Comparison of ENCODE assay signal across 8 cellular contexts in genomic region chr16:53131050-53131362, GRCh38.
DNase-seq lines count a peak whose midpoint lies in the region; TF ChIP-seq lines count a peak whose summit lies in the region.

No MANE protein-coding gene starts in this region.

- no peaks in the 10 kb centered on the region for H3K9me2 ChIP-seq in Loucy (replicated peaks; ENCODE audit: low read depth, low read length)

- no peak overlapping the region for H3K4me2 ChIP-seq in Loucy (ENCODE audit: low read depth, low read length, poor library complexity, severe bottlenecking)

- intact Hi-C loops in activated naive CD4-positive, alpha-beta T cell treated with anti-CD3 and anti-CD28 coated beads for 36 hours (cut with micrococcal nuclease): loop anchor here (1.0 to 2.0 kb wide), 4 partner anchors 242 to 404 kb away; partner anchors contain the start of gene RBL2
- intact Hi-C loops in esophagus squamous epithelium (cut with DNase I): loop anchor here (10.0 kb wide), 1 partner anchor 76 kb away; the partner anchor contains the start of genes CHD9 and CHD9NB

- H2AFZ ChIP-seq in Loucy (ENCODE audit: low read length): peak overlapping the region; percentile 84; the same call in 1 of the 2 replicates

- no peak for TF ChIP-seq POLR2A in esophagus squamous epithelium (IDR thresholded peaks at IDR 0.05)

- H3K36me3 ChIP-seq in Loucy (ENCODE audit: insufficient read depth, low read length) (no peaks in the 10 kb centered on the region; the same call in 1 of the 2 replicates), esophagus squamous epithelium (no peaks in the 10 kb centered on the region), skeletal muscle tissue (ENCODE audit: control insufficient read depth in 3 of 3, insufficient read depth in 3 of 3, low read length in 3 of 3) (no peaks in the 10 kb centered on the region)

- H3K79me2 ChIP-seq in Loucy (ENCODE audit: insufficient read depth, low read length): peaks cover 24% of the 10 kb centered on the region

- H3K4me1 Mint-ChIP-seq in activated naive CD4-positive, alpha-beta T cell treated with anti-CD3 and anti-CD28 coated beads for 36 hours (ENCODE audit: low read depth): peaks cover 7% of the 10 kb centered on the region

- TF ChIP-seq CTCF in Loucy (conservative IDR thresholded peaks at IDR 0.05; ENCODE audit: low read length): no peak
- no peak for TF ChIP-seq CTCF in esophagus squamous epithelium (IDR thresholded peaks at IDR 0.05)

- H4K20me1 ChIP-seq in Loucy (ENCODE audit: insufficient read depth, low read length, poor library complexity, severe bottlenecking): peaks cover 13% of the 10 kb centered on the region

- CTCF ChIA-PET in activated naive CD4-positive, alpha-beta T cell treated with anti-CD3 and anti-CD28 coated beads for 36 hours (lab: Charles Lee): no interaction called here

- no peaks in the 10 kb centered on the region for H3K27me3 Mint-ChIP-seq in activated naive CD4-positive, alpha-beta T cell treated with anti-CD3 and anti-CD28 coated beads for 36 hours (ENCODE audit: low read depth)

- peak; percentile 13 for DNase-seq in activated naive CD4-positive, alpha-beta T cell treated with anti-CD3 and anti-CD28 coated beads for 36 hours
- DNase-seq in activated naive CD4-positive, alpha-beta T cell treated with Interleukin-2 at 50 U/mL for 16 hours: no peak
- DNase-seq in esophagus squamous epithelium (lab: John Stamatoyannopoulos, UW) (no peak), RPMI8226 (no peak), HT-29 (ENCODE audit: low spot score) (no peak), DMS79 treated with DMSO at 0.1 percent for 48 hours (lab: John Stamatoyannopoulos, UW) (no peak)

- peaks cover 4% of the 10 kb centered on the region; the same call in 1 of the 2 replicates for H3F3A ChIP-seq in Loucy (ENCODE audit: low read depth)

- peak overlapping the region; percentile 67 for H3K9ac ChIP-seq in Loucy (ENCODE audit: low read depth, low read length, poor library complexity, severe bottlenecking)
- H3K9ac ChIP-seq in skeletal muscle tissue (ENCODE audit: low read depth in 1 of 3, low read length in 3 of 3): peak overlapping the region in 2 of 3 donors; percentile 80 to 86

- H3K9me3 ChIP-seq in Loucy (ENCODE audit: insufficient read depth, low read depth, low read length): no peaks in the 10 kb centered on the region
- H3K9me3 ChIP-seq in esophagus squamous epithelium: no peaks in the 10 kb centered on the region
- no peaks in the 10 kb centered on the region for H3K9me3 ChIP-seq in skeletal muscle tissue (ENCODE audit: control insufficient read depth in 3 of 3, low read length in 3 of 3)

- H3K4me3 ChIP-seq in Loucy (ENCODE audit: low read length, poor library complexity, severe bottlenecking) (peak overlapping the region; percentile 82), esophagus squamous epithelium (peak overlapping the region; percentile 80 to 95 (median 86)), skeletal muscle tissue (ENCODE audit: low read length in 3 of 3) (peak overlapping the region; percentile 23 to 66 (median 65))

- no peaks in the 10 kb centered on the region for H3K9me3 Mint-ChIP-seq in activated naive CD4-positive, alpha-beta T cell treated with anti-CD3 and anti-CD28 coated beads for 36 hours

- H3K4me1 ChIP-seq in Loucy (ENCODE audit: insufficient read depth, low read length, poor library complexity, severe bottlenecking) (peaks cover 19% of the 10 kb centered on the region), esophagus squamous epithelium (peaks cover 0 to 35% (median 5%) of the 10 kb centered on the region in 3 donors), skeletal muscle tissue (ENCODE audit: control insufficient read depth in 3 of 3, insufficient read depth in 3 of 3, low read length in 3 of 3) (peaks cover 0 to 15% (median 11%) of the 10 kb centered on the region in 3 donors)

- H3K27ac Mint-ChIP-seq in activated naive CD4-positive, alpha-beta T cell treated with anti-CD3 and anti-CD28 coated beads for 36 hours: no peak overlapping the region

- H3K4me3 Mint-ChIP-seq in activated naive CD4-positive, alpha-beta T cell treated with anti-CD3 and anti-CD28 coated beads for 36 hours: peak overlapping the region; percentile 13

- H3K27me3 ChIP-seq in Loucy (ENCODE audit: insufficient read depth, low read length, poor library complexity, severe bottlenecking) (no peaks in the 10 kb centered on the region), esophagus squamous epithelium (no peaks in the 10 kb centered on the region), skeletal muscle tissue (ENCODE audit: control insufficient read depth in 3 of 3, insufficient read depth in 3 of 3, low read length in 3 of 3) (no peaks in the 10 kb centered on the region)

- H3K36me3 Mint-ChIP-seq in activated naive CD4-positive, alpha-beta T cell treated with anti-CD3 and anti-CD28 coated beads for 36 hours (ENCODE audit: low read depth): no peaks in the 10 kb centered on the region

- H3K27ac ChIP-seq in esophagus squamous epithelium: peak overlapping the region; percentile 93 to 97 (median 96)
- peak overlapping the region; percentile 94 for H3K27ac ChIP-seq in skeletal muscle tissue (ENCODE audit: low read depth, low read length)

- WGBS in esophagus squamous epithelium, 2 donors: 0% methylated on average over 3 of the region's 46 CpGs; no CpG with 5 or more reads in 1 of the 2 donors
